In the genomic region with DNA sequence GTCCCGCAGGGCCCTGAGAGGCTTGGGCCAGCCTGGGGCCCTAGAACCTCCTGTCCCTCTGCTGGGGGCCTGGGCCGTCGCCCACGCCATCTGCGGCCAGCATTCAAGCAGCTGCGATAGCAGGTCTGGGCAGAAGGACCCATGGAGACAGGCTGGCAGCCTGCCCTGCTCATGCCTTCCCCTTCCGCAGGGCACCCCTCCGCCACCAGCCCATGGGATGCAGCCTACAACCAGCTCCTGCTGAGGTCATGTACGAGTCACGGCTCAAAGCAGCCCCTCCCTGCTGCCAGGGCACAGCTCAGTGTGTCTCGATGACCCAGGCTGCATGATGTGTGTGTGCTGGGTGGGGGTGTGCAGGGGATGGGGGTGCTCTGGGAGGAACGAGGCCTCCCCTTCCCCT, we compare ENCODE assay signal across 12 cellular contexts. TPM values are rescaled to one million over a fixed set of nuclear protein-coding genes. Genes with fewer than 3 reads are reported as not detected.
DNase-seq lines count a peak whose midpoint lies in the region; TF ChIP-seq lines count a peak whose summit lies in the region.
"Had no signal": no experiment of that assay in that cellular context is flagged by ENCODE, and none has a peak within 500 bp of the region (broad histone marks: within the 10 kb centered on the region; RNA-seq: fewer than 3 reads in every experiment).

No MANE protein-coding gene starts in this region.

- DNase-seq in NCI-H524 (lab: John Stamatoyannopoulos, UW) (peak; percentile 30 to 76), NCI-H524 treated with DMSO at 0.1 percent for 48 hours (lab: John Stamatoyannopoulos, UW) (no peak), anterior cingulate cortex (lab: John Stamatoyannopoulos, UW) (peak in 47 of 58 donors; percentile 29 to 88 (median 63)), left ventricle myocardium inferior (peak; percentile 84), superior temporal gyrus (ENCODE audit: extremely low spot score) (peak; percentile 85), PC-9 (no peak), NCI-H82 treated with DMSO at 0.1 percent for 48 hours (lab: John Stamatoyannopoulos, UW; ENCODE audit: unreplicated experiment) (no peak), OCI-LY7 (ENCODE audit: low spot score) (no peak)
- DNase-seq: 8988T; activated naive CD4-positive, alpha-beta T cell treated with anti-CD3 and anti-CD28 coated beads, Interleukin-2, amount 50 U/mL, for 16 hours; tibial artery had no signal

- POLR2A ChIA-PET in PC-9 (lab: Charles Lee; ENCODE audit: unreplicated experiment), result no interaction called here
- POLR2A ChIA-PET in OCI-LY7 (lab: Charles Lee), result no interaction called here

- intact Hi-C loops in left ventricle myocardium inferior (cut with micrococcal nuclease), result no loop called here
- intact Hi-C loops in PC-9 (cut with micrococcal nuclease; ENCODE audit: unreplicated experiment), result no loop called here
- intact Hi-C loops in OCI-LY7 (cut with micrococcal nuclease; ENCODE audit: unreplicated experiment), result no loop called here

- BruUV-seq in PC-9 (replicated peaks; lab: Mats Ljungman, UMichigan) (no TSS peak), OCI-LY7 (replicated peaks; lab: Mats Ljungman, UMichigan) (no TSS peak)

- no peak for TF ChIP-seq CTCF in left ventricle myocardium inferior (IDR thresholded peaks at IDR 0.05; ENCODE audit: borderline replicate concordance)
- TF ChIP-seq CTCF in PC-9 (conservative IDR thresholded peaks at IDR 0.05), result no peak
- no peak for TF ChIP-seq CTCF in OCI-LY7 (conservative IDR thresholded peaks at IDR 0.05; ENCODE audit: low read length)

- H3K9me3 ChIP-seq in left ventricle myocardium inferior (replicated peaks), result no peaks in the 10 kb centered on the region
- no peaks in the 10 kb centered on the region for H3K9me3 ChIP-seq in PC-9 (ENCODE audit: insufficient read depth, low read depth)
- no peaks in the 10 kb centered on the region for H3K9me3 ChIP-seq in OCI-LY7 (ENCODE audit: low read length)
- H3K9me3 ChIP-seq: tibial artery had no signal

- no peaks in the 10 kb centered on the region for H3F3A ChIP-seq in PC-9 (ENCODE audit: insufficient read depth, low read depth)

- H3K9me2 ChIP-seq in PC-9 (ENCODE audit: insufficient read depth) (no peaks in the 10 kb centered on the region), OCI-LY7 (ENCODE audit: insufficient read depth, low read length) (no peaks in the 10 kb centered on the region)

- no peaks in the 10 kb centered on the region for H3K79me2 ChIP-seq in PC-9 (ENCODE audit: low read depth)
- no peaks in the 10 kb centered on the region for H3K79me2 ChIP-seq in OCI-LY7 (ENCODE audit: insufficient read depth, low read depth, low read length)

- no peak overlapping the region for H3K4me3 ChIP-seq in left ventricle myocardium inferior
- no peak overlapping the region for H3K4me3 ChIP-seq in PC-9
- H3K4me3 ChIP-seq in OCI-LY7 (ENCODE audit: low read depth, low read length, poor library complexity, severe bottlenecking), result no peak overlapping the region
- H3K4me3 ChIP-seq: coronary artery, tibial artery had no signal

- H3K4me1 ChIP-seq in left ventricle myocardium inferior, result peaks cover 74% of the 10 kb centered on the region
- H3K4me1 ChIP-seq in PC-9 (replicated peaks; ENCODE audit: insufficient read depth), result no peaks in the 10 kb centered on the region
- peaks cover 7% of the 10 kb centered on the region for H3K4me1 ChIP-seq in OCI-LY7 (ENCODE audit: insufficient read depth, low read length, poor library complexity, severe bottlenecking)

- H2AFZ ChIP-seq in PC-9 (no peak overlapping the region), OCI-LY7 (ENCODE audit: low read length) (no peak overlapping the region)

- H3K4me2 ChIP-seq in PC-9 (no peak overlapping the region), OCI-LY7 (ENCODE audit: low read length) (no peak overlapping the region)

- H4K20me1 ChIP-seq in PC-9 (ENCODE audit: insufficient read depth) (no peaks in the 10 kb centered on the region; the same call in 1 of the 2 replicates), OCI-LY7 (ENCODE audit: insufficient read depth, low read length) (no peaks in the 10 kb centered on the region)

- H3K36me3 ChIP-seq in left ventricle myocardium inferior (no peaks in the 10 kb centered on the region), PC-9 (ENCODE audit: low read depth) (no peaks in the 10 kb centered on the region), OCI-LY7 (ENCODE audit: insufficient read depth, low read length) (no peaks in the 10 kb centered on the region)
- H3K36me3 ChIP-seq: tibial artery had no signal

- H3K27me3 ChIP-seq in left ventricle myocardium inferior (ENCODE audit: low read depth), result no peaks in the 10 kb centered on the region
- H3K27me3 ChIP-seq in PC-9 (ENCODE audit: insufficient read depth, low read depth), result no peaks in the 10 kb centered on the region
- H3K27me3 ChIP-seq: tibial artery had no signal

- CTCF ChIA-PET in PC-9 (lab: Charles Lee) (interaction anchor here (0.5 kb wide), 1 partner anchor 225 kb away, joined by 5 read pairs; no protein-coding TSS in a partner anchor), OCI-LY7 (lab: Charles Lee; ENCODE audit: unreplicated experiment) (no interaction called here)

- peak overlapping the region; percentile 92 for H3K27ac ChIP-seq in left ventricle myocardium inferior (replicated peaks)
- no peak overlapping the region for H3K27ac ChIP-seq in PC-9
- no peak overlapping the region for H3K27ac ChIP-seq in OCI-LY7 (ENCODE audit: low read depth, low read length, poor library complexity, severe bottlenecking)
- H3K27ac ChIP-seq: tibial artery had no signal

RNA-seq across cellular contexts. Expression of a gene that starts 27.8 kb away (rescaled TPM):
- 23.1 TPM for total RNA-seq in left ventricle myocardium inferior
- 9.4 and 9.5 TPM in 2 replicates for total RNA-seq in PC-9 (2021)
- 8.4 and 11.4 TPM in 2 replicates for total RNA-seq in OCI-LY7 (2014; rRNA removed; shearing (Covaris generic))
- total RNA-seq in OCI-LY7 (2022), result 13.5 and 14.4 TPM in 2 replicates

RNA-seq across cellular contexts. Expression of a gene that starts 32.9 kb away (rescaled TPM):
- 621 TPM for total RNA-seq in left ventricle myocardium inferior
- 942 and 1,278 TPM in 2 replicates for total RNA-seq in PC-9 (2021)
- total RNA-seq in OCI-LY7 (2014; rRNA removed; shearing (Covaris generic)), result 1,739 and 1,781 TPM in 2 replicates
- 1,513 and 1,535 TPM in 2 replicates for total RNA-seq in OCI-LY7 (2022)

RNA-seq across cellular contexts. Expression of a gene that starts 45.2 kb away (rescaled TPM):
- total RNA-seq in left ventricle myocardium inferior (20.2 TPM), PC-9 (2021) (52.2 and 63.3 TPM in 2 replicates), OCI-LY7 (2022) (4.0 and 5.6 TPM in 2 replicates)
- total RNA-seq in OCI-LY7 (2014; rRNA removed; shearing (Covaris generic)), result 0.54 and 3.3 TPM in 2 replicates

RNA-seq across cellular contexts. Expression of a gene that starts 53.7 kb away (rescaled TPM):
- total RNA-seq in left ventricle myocardium inferior (25.8 TPM), PC-9 (2021) (7.1 and 9.9 TPM in 2 replicates), OCI-LY7 (2022) (8.9 and 10.5 TPM in 2 replicates)
- 3.7 and 7.5 TPM in 2 replicates for total RNA-seq in OCI-LY7 (2014; rRNA removed; shearing (Covaris generic))

RNA-seq across cellular contexts. Expression of a gene that starts 54.7 kb away (rescaled TPM):
- total RNA-seq in left ventricle myocardium inferior (14.6 TPM), PC-9 (2021) (63.2 and 64.4 TPM in 2 replicates), OCI-LY7 (2022) (40.1 and 41.4 TPM in 2 replicates)
- total RNA-seq in OCI-LY7 (2014; rRNA removed; shearing (Covaris generic)), result 11.3 and 16.1 TPM in 2 replicates

Comparison
In these comparisons a context has a peak if more than half of its experiments do, and no peak if none do; other contexts are left out.
1. DNase-seq: peak in NCI-H524 (2 of 2), anterior cingulate cortex (47 of 58), left ventricle myocardium inferior (single experiment) and superior temporal gyrus (single experiment); none in NCI-H524 treated with DMSO at 0.1 percent for 48 hours (single experiment), PC-9 (0 of 2), NCI-H82 treated with DMSO at 0.1 percent for 48 hours (single experiment) and OCI-LY7 (single experiment).